ENCODE assay signal across 1 cellular context in genomic region chr11:6695377-6695776, GRCh38.
A peak's percentile ranks its signal among the peaks of the same experiment; 100 is the strongest.
TF ChIP-seq lines count a peak whose summit lies in the region.

No MANE protein-coding gene starts in this region.

TF ChIP-seq in K562, 482 proteins besides CTCF, POLR2A, EP300 and RAD21:
- TF ChIP-seq ZNF124 (CRISPR knock-in tag; IDR thresholded peaks at IDR 0.05), result no peak
- no peak for TF ChIP-seq NFIX (CRISPR knock-in tag; IDR thresholded peaks at IDR 0.05; ENCODE audit: low read depth)
- TF ChIP-seq FOSL1 (tag; conservative IDR thresholded peaks at IDR 0.05), result 0 out of 2 replicates have a peak, but pooled peaks have one; percentile 24
- no peak for TF ChIP-seq ZNF609 (CRISPR knock-in tag; IDR thresholded peaks at IDR 0.05; ENCODE audit: borderline replicate concordance)
